8 cellular contexts compared by ENCODE assay signal in genomic region chr16:28181557-28181914, GRCh38. TPM values are rescaled to one million over a fixed set of nuclear protein-coding genes. Genes with fewer than 3 reads are reported as not detected.
DNase-seq lines count a peak whose midpoint lies in the region; TF ChIP-seq lines count a peak whose summit lies in the region.

No MANE protein-coding gene starts in this region.

- H3K4me1 ChIP-seq in SJCRH30 (peaks cover 6% of the 10 kb centered on the region; the same call in 1 of the 2 replicates), fibroblast of lung (ENCODE audit: control insufficient read depth, extremely low read depth, insufficient read depth, low read length) (peaks cover 25% of the 10 kb centered on the region)

- H3K27ac ChIP-seq in SJCRH30 (no peak overlapping the region), fibroblast of lung (ENCODE audit: insufficient read depth, low read length) (peak overlapping the region; percentile 49)

- H3K9me3 ChIP-seq in SJCRH30 (replicated peaks) (no peaks in the 10 kb centered on the region), fibroblast of lung (ENCODE audit: control insufficient read depth, insufficient read depth, low read depth, low read length) (no peaks in the 10 kb centered on the region)

- H3K36me3 ChIP-seq in SJCRH30, result peaks cover 10% of the 10 kb centered on the region
- peaks cover 6% of the 10 kb centered on the region for H3K36me3 ChIP-seq in fibroblast of lung (ENCODE audit: control insufficient read depth, insufficient read depth, low read length)

- no peak overlapping the region for H3K9ac ChIP-seq in fibroblast of lung (ENCODE audit: insufficient read depth, low read length)

- H3K4me2 ChIP-seq in fibroblast of lung (ENCODE audit: extremely low read depth, insufficient read depth, low read length), result peak overlapping the region; percentile 21

- H3K4me3 ChIP-seq in SJCRH30 (no peak overlapping the region), fibroblast of lung (replicated peaks in 1 of 4; ENCODE audit: control extremely low read depth in 1 of 4, insufficient read depth in 1 of 4, low read depth in 3 of 4, low read length in 4 of 4) (no peak overlapping the region)

- DNase-seq in GM03348 (ENCODE audit: low spot score), result peak; percentile 81
- peak; percentile 52 to 53 for DNase-seq in SJCRH30
- DNase-seq in fibroblast of lung (ENCODE audit: low read depth in 2 of 2), result peak; percentile 93 to 96
- peak; percentile 97 for DNase-seq in renal cortical epithelial cell (ENCODE audit: low read depth)
- no peak for DNase-seq in NK-92 (lab: John Stamatoyannopoulos, UW; ENCODE audit: unreplicated experiment)
- DNase-seq in stimulated activated CD4-positive, alpha-beta T cell treated with anti-CD3 and anti-CD28 coated beads, Interleukin-4, amount 100 ng/mL, for 24 hours, result no peak
- no peak for DNase-seq in DMS114 treated with DMSO at 0.1 percent for 48 hours (lab: John Stamatoyannopoulos, UW; ENCODE audit: unreplicated experiment)
- no peak for DNase-seq in NCI-H1092 (lab: John Stamatoyannopoulos, UW)

- no peak overlapping the region for H2AFZ ChIP-seq in fibroblast of lung (ENCODE audit: low read length)

- TF ChIP-seq CTCF in fibroblast of lung (conservative IDR thresholded peaks at IDR 0.05 in 1 of 2, IDR thresholded peaks at IDR 0.05 in 1 of 2; ENCODE audit: low read depth in 1 of 2, low read length in 2 of 2), result no peak

- H3K79me2 ChIP-seq in fibroblast of lung (ENCODE audit: control insufficient read depth, insufficient read depth, low read length), result peaks cover 92% of the 10 kb centered on the region

- peaks cover 3% of the 10 kb centered on the region for H4K20me1 ChIP-seq in fibroblast of lung (ENCODE audit: control insufficient read depth, extremely low read depth, insufficient read depth, low read length)

- H3K27me3 ChIP-seq in SJCRH30 (no peaks in the 10 kb centered on the region), fibroblast of lung (ENCODE audit: control insufficient read depth, insufficient read depth, low read length) (no peaks in the 10 kb centered on the region)

RNA-seq across cellular contexts. Expression of gene XPO6, which starts 30.2 kb away (rescaled TPM):
- 86.7 and 95.6 TPM in 2 replicates for total RNA-seq in SJCRH30 (2014; rRNA removed; shearing (Covaris generic))
- 63.9 and 134 TPM in 2 replicates for total RNA-seq in fibroblast of lung
- 162 and 185 TPM in 2 replicates for polyA plus RNA-seq in fibroblast of lung
- polyA plus RNA-seq in fibroblast of lung (2012), result 138 and 147 TPM in 2 replicates
- 605 and 618 TPM in 2 replicates for polyA minus RNA-seq in fibroblast of lung (ENCODE audit: low replicate concordance)
- 68.8 and 140 TPM in 2 replicates for total RNA-seq in renal cortical epithelial cell

Comparison
In these comparisons a context has a peak if more than half of its experiments do, and no peak if none do; other contexts are left out.
1. DNase-seq: peak in GM03348 (single experiment), SJCRH30 (2 of 2), fibroblast of lung (2 of 2) and renal cortical epithelial cell (single experiment); none in NK-92 (single experiment), stimulated activated CD4-positive, alpha-beta T cell treated with anti-CD3 and anti-CD28 coated beads, Interleukin-4, amount 100 ng/mL, for 24 hours (single experiment), DMS114 treated with DMSO at 0.1 percent for 48 hours (single experiment) and NCI-H1092 (single experiment).